ENCODE assay signal across 8 cellular contexts in genomic region chr9:100083448-100084144, GRCh38. TPM values are rescaled to one million over a fixed set of nuclear protein-coding genes. Genes with fewer than 3 reads are reported as not detected.
DNase-seq lines count a peak whose midpoint lies in the region; ATAC-seq and TF ChIP-seq lines count a peak whose summit lies in the region.

No MANE protein-coding gene starts in this region.

- peak overlapping the region; percentile 60 for H3K27ac Mint-ChIP-seq in activated T-cell treated with anti-CD3 and anti-CD28 coated beads, Interleukin-2, amount 50 U/mL, for 24 hours
- peak overlapping the region; percentile 91 for H3K27ac Mint-ChIP-seq in stimulated activated memory B cell treated with anti-CD40 and anti-IgM and Interleukin-4, amounts not matched to agents 10 μg/mL and 1 μg/mL and 100 μg/mL, for 72 hours

- no peak for TF ChIP-seq EP300 in ovary (IDR thresholded peaks at IDR 0.05)

- H3K27me3 Mint-ChIP-seq in activated T-cell treated with anti-CD3 and anti-CD28 coated beads, Interleukin-2, amount 50 U/mL, for 24 hours, result no peaks in the 10 kb centered on the region
- H3K27me3 Mint-ChIP-seq in stimulated activated memory B cell treated with anti-CD40 and anti-IgM and Interleukin-4, amounts not matched to agents 10 μg/mL and 1 μg/mL and 100 μg/mL, for 72 hours, result no peaks in the 10 kb centered on the region

- no peaks in the 10 kb centered on the region for H3K4me1 ChIP-seq in ovary (ENCODE audit: insufficient read depth)

- H3K9me3 ChIP-seq in ovary, result no peaks in the 10 kb centered on the region

- no peaks in the 10 kb centered on the region for H3K9me3 Mint-ChIP-seq in activated T-cell treated with anti-CD3 and anti-CD28 coated beads, Interleukin-2, amount 50 U/mL, for 24 hours
- no peaks in the 10 kb centered on the region for H3K9me3 Mint-ChIP-seq in stimulated activated memory B cell treated with anti-CD40 and anti-IgM and Interleukin-4, amounts not matched to agents 10 μg/mL and 1 μg/mL and 100 μg/mL, for 72 hours

- peak overlapping the region; percentile 11 for H3K4me3 Mint-ChIP-seq in activated T-cell treated with anti-CD3 and anti-CD28 coated beads, Interleukin-2, amount 50 U/mL, for 24 hours
- H3K4me3 Mint-ChIP-seq in stimulated activated memory B cell treated with anti-CD40 and anti-IgM and Interleukin-4, amounts not matched to agents 10 μg/mL and 1 μg/mL and 100 μg/mL, for 72 hours, result peak overlapping the region; percentile 82

- H3K27me3 ChIP-seq in ovary, result no peaks in the 10 kb centered on the region

- H3K4me3 ChIP-seq in ovary, result no peak overlapping the region

- DNase-seq in activated T-cell treated with anti-CD3 and anti-CD28 coated beads, Interleukin-2, amount 50 U/mL, for 24 hours, result no peak
- no peak for DNase-seq in activated T-cell treated with anti-CD3 and anti-CD28 coated beads, Interleukin-2, amount 50 U/mL, for 48 hours
- DNase-seq in NAMALWA (ENCODE audit: low spot score), result peak; percentile 72
- DNase-seq in T1000 (lab: John Stamatoyannopoulos, UW), result no peak
- no peak for DNase-seq in DMS53 treated with DMSO at 0.1 percent for 48 hours (lab: John Stamatoyannopoulos, UW; ENCODE audit: unreplicated experiment)
- no peak for DNase-seq in ovary

- H3K4me1 Mint-ChIP-seq in activated T-cell treated with anti-CD3 and anti-CD28 coated beads, Interleukin-2, amount 50 U/mL, for 24 hours (ENCODE audit: low read depth), result peaks cover 85% of the 10 kb centered on the region
- peaks cover 90% of the 10 kb centered on the region for H3K4me1 Mint-ChIP-seq in stimulated activated memory B cell treated with anti-CD40 and anti-IgM and Interleukin-4, amounts not matched to agents 10 μg/mL and 1 μg/mL and 100 μg/mL, for 72 hours

- intact Hi-C loops in ovary (cut with DNase I), result no loop called here

- WGBS in ovary, 3 donors, result 86 to 90% (median 87%) methylated on average over 5 of the region's 5 CpGs

- no peak for TF ChIP-seq POLR2A in ovary (IDR thresholded peaks at IDR 0.05)

- H3K36me3 ChIP-seq in ovary, result no peaks in the 10 kb centered on the region

- peak; percentile 56 for ATAC-seq in HG02642 (IDR thresholded peaks at IDR 0.05; ENCODE audit: poor library complexity, unreplicated experiment)
- ATAC-seq in stimulated activated memory B cell treated with anti-CD40 and anti-IgM and Interleukin-4, amounts not matched to agents 10 μg/mL and 1 μg/mL and 100 μg/mL, for 72 hours, result peak; percentile 63

- H3K36me3 Mint-ChIP-seq in activated T-cell treated with anti-CD3 and anti-CD28 coated beads, Interleukin-2, amount 50 U/mL, for 24 hours (ENCODE audit: low read depth), result peaks cover 5% of the 10 kb centered on the region
- H3K36me3 Mint-ChIP-seq in stimulated activated memory B cell treated with anti-CD40 and anti-IgM and Interleukin-4, amounts not matched to agents 10 μg/mL and 1 μg/mL and 100 μg/mL, for 72 hours, result no peaks in the 10 kb centered on the region

- TF ChIP-seq CTCF in ovary (IDR thresholded peaks at IDR 0.05), result no peak

- no peak overlapping the region for H3K27ac ChIP-seq in ovary

RNA-seq across cellular contexts. Expression of gene ERP44, which starts 15.2 kb away (rescaled TPM):
- total RNA-seq in ovary, result 10 to 100 TPM in 5 of 7 donors, 1 to 10 TPM in 2; 7.0 to 16.6 (median 11.8) TPM
- polyA plus RNA-seq in ovary, result 10 to 100 TPM; 13.3 to 26.4 TPM

RNA-seq across cellular contexts. Expression of gene INVS, which starts 15.4 kb away (rescaled TPM):
- total RNA-seq in ovary, result 10 to 100 TPM; 21.0 to 28.4 (median 23.3) TPM
- 10 to 100 TPM in 1 of 2 donors, 1 to 10 TPM in 1; 7.7 to 16.0 TPM for polyA plus RNA-seq in ovary
